In the genomic region with DNA sequence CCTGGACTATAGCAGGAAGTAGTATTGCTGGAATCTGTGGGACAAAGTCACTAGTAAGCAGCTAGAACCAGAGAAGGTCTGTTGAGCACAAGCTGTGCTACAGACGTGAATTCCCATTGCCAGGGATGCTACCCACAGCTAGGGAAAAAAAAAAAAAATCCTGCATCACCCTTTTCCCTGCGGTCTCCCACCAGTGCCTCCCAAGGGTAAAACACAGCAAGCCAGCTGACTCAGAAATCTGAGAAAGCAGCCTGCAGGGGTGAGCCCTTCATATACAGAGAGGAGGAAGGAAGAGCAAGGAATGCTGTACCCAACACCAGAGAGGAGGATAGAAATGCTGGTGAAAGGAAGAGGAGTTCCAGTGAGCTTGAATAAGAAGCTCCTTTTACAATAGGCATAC, we compare ENCODE assay signal across 1 cellular context.
TF ChIP-seq lines count a peak whose summit lies in the region.

No MANE protein-coding gene starts in this region.

TF ChIP-seq in HEK293, 187 proteins besides CTCF, POLR2A, EP300 and RAD21 (continued from another document):
- TF ChIP-seq ZNF223 (tag by site-specific recombination; IDR thresholded peaks at IDR 0.05) = 0 out of 2 replicates have a peak, but pooled peaks have one; percentile 27
